ENCODE assay signal across 1 cellular context in the genomic region with DNA sequence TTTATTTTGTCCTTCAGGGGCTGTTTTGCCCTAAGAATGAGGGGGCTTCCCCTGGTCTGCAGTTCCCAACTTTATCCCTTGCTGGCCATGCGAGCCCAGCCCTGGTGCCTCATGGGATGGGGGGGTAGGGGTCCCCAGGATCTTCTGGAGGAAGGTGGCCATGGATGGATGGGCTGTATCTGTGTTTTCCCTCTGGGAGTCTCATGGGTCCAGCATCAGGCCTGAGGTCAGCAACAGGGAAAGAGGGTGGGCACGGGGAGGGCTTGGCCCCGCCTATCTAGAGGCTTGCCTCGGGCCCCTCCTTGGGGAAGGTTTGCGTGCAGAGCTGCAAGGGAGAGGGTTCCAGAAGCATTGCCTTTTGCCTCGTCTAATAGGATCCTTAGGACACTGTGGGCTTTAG.
TF ChIP-seq lines count a peak whose summit lies in the region.

No MANE protein-coding gene starts in this region.

TF ChIP-seq in HepG2, 621 proteins besides CTCF, POLR2A, EP300 and RAD21 (continued from another document):
- no peak for TF ChIP-seq ZKSCAN8 (CRISPR knock-in tag; IDR thresholded peaks at IDR 0.05; ENCODE audit: borderline replicate concordance)
TF ChIP-seq in HepG2: peak in this region for 1.
